19 cellular contexts compared by ENCODE assay signal in genomic region chr4:97370581-97370980, GRCh38.
DNase-seq lines count a peak whose midpoint lies in the region; ATAC-seq and TF ChIP-seq lines count a peak whose summit lies in the region.
"Had no signal": no experiment of that assay in that cellular context is flagged by ENCODE, and none has a peak within 500 bp of the region (broad histone marks: within the 10 kb centered on the region; RNA-seq: fewer than 3 reads in every experiment).

No MANE protein-coding gene starts in this region.

- WGBS in mammary epithelial cell (ENCODE audit: low coverage, missing lambda C conversion rate) = 26% methylated on average over 3 of the region's 3 CpGs
- WGBS in endodermal cell (ENCODE audit: insufficient coverage in 1 of 2, insufficient read length in 1 of 2), 2 experiments = 89% methylated on average over 3 of the region's 3 CpGs; no CpG with 5 or more reads in 1 of the 2 experiments
- WGBS in ovary, 3 donors = 36 to 50% (median 43%) methylated on average over 3 of the region's 3 CpGs

- no peak overlapping the region for H2AFZ ChIP-seq in mammary epithelial cell (ENCODE audit: low read depth, low read length)
- H2AFZ ChIP-seq: GM23338 had no signal

- CTCF ChIA-PET in MCF 10A (lab: Yijun Ruan, JAX) (interaction anchor here (0.5 to 0.6 kb wide), 2 partner anchors 30 to 34 kb away, joined by 3 to 4 read pairs; no protein-coding TSS in a partner anchor), mammary epithelial cell (lab: Charles Lee; ENCODE audit: low non-redundant PET) (no interaction called here)

- TF ChIP-seq EP300 in ovary (IDR thresholded peaks at IDR 0.05) = no peak

- no peak overlapping the region for H3K27ac ChIP-seq in mammary epithelial cell (ENCODE audit: insufficient read depth, low read depth, low read length)
- no peak overlapping the region for H3K27ac ChIP-seq in endodermal cell (ENCODE audit: low read depth, low read length)
- H3K27ac ChIP-seq in ovary = no peak overlapping the region
- H3K27ac ChIP-seq: A549 had no signal

- peak; percentile 19 for DNase-seq in MCF 10A (ENCODE audit: unreplicated experiment)
- DNase-seq in mammary epithelial cell = no peak
- DNase-seq in RKO (ENCODE audit: low spot score) = peak; percentile 42
- DNase-seq in endodermal cell = no peak
- peak; percentile 49 for DNase-seq in renal cortical epithelial cell (ENCODE audit: low read depth)
- no peak for DNase-seq in SHP77 (lab: John Stamatoyannopoulos, UW)
- DNase-seq in ovary = no peak
- DNase-seq: CD4-positive, CD25-positive, alpha-beta regulatory T cell; COR-L47; HCEC 1CT; NCI-H1694 treated with DMSO at 0.1 percent for 48 hours; NCI-H2081 treated with DMSO at 0.1 percent for 48 hours; NCI-H510A; OCI-M1; Right ventricle myocardium superior had no signal

- H3K36me3 Mint-ChIP-seq in MCF 10A (ENCODE audit: insufficient read depth, unreplicated experiment) = no peaks in the 10 kb centered on the region
- peaks cover 16% of the 10 kb centered on the region for H3K36me3 Mint-ChIP-seq in endodermal cell (ENCODE audit: low read depth)
- H3K36me3 Mint-ChIP-seq: CD4-positive, CD25-positive, alpha-beta regulatory T cell; IgD-negative memory B cell had no signal

- no peaks in the 10 kb centered on the region for H4K20me1 ChIP-seq in mammary epithelial cell (ENCODE audit: insufficient read depth, low read length)

- H3K36me3 ChIP-seq in mammary epithelial cell (ENCODE audit: insufficient read depth, low read length) (no peaks in the 10 kb centered on the region), endodermal cell (ENCODE audit: control insufficient read depth, insufficient read depth, low read length) (no peaks in the 10 kb centered on the region), ovary (no peaks in the 10 kb centered on the region)

- H3K27me3 Mint-ChIP-seq in MCF 10A (ENCODE audit: insufficient read depth, unreplicated experiment) = no peaks in the 10 kb centered on the region
- no peaks in the 10 kb centered on the region for H3K27me3 Mint-ChIP-seq in endodermal cell (ENCODE audit: insufficient read depth)
- H3K27me3 Mint-ChIP-seq: CD4-positive, CD25-positive, alpha-beta regulatory T cell; IgD-negative memory B cell had no signal

- dilution Hi-C loops in mammary epithelial cell (cut with HindIII; ENCODE audit: low sequenced_read_pairs) = no loop called here

- H3K9ac ChIP-seq in mammary epithelial cell (ENCODE audit: insufficient read depth, low read length) (no peak overlapping the region), endodermal cell (ENCODE audit: extremely low read depth, low read length, poor library complexity, severe bottlenecking) (no peak overlapping the region)

- no peak overlapping the region for H3K4me3 Mint-ChIP-seq in MCF 10A (ENCODE audit: unreplicated experiment)
- H3K4me3 Mint-ChIP-seq in endodermal cell = no peak overlapping the region
- H3K4me3 Mint-ChIP-seq: CD4-positive, CD25-positive, alpha-beta regulatory T cell; GM23338; IgD-negative memory B cell had no signal

- H3K4me1 ChIP-seq in mammary epithelial cell (ENCODE audit: insufficient read depth, low read length) (no peaks in the 10 kb centered on the region), endodermal cell (ENCODE audit: control insufficient read depth, insufficient read depth, low read length) (no peaks in the 10 kb centered on the region), ovary (ENCODE audit: insufficient read depth) (no peaks in the 10 kb centered on the region)
- H3K4me1 ChIP-seq: A549 had no signal

- no peaks in the 10 kb centered on the region for H3K27me3 ChIP-seq in mammary epithelial cell (ENCODE audit: insufficient read depth, low read length)
- H3K27me3 ChIP-seq in endodermal cell (ENCODE audit: control insufficient read depth, insufficient read depth, low read length, poor library complexity, severe bottlenecking) = no peaks in the 10 kb centered on the region
- no peaks in the 10 kb centered on the region for H3K27me3 ChIP-seq in ovary

- intact Hi-C loops in MCF 10A (cut with micrococcal nuclease) (no loop called here), mammary epithelial cell (cut with micrococcal nuclease) (no loop called here), ovary (cut with DNase I) (no loop called here)

- H3K27ac Mint-ChIP-seq in MCF 10A (ENCODE audit: low read depth, unreplicated experiment) = no peak overlapping the region
- H3K27ac Mint-ChIP-seq in endodermal cell = no peak overlapping the region
- H3K27ac Mint-ChIP-seq: CD4-positive, CD25-positive, alpha-beta regulatory T cell; GM23338; IgD-negative memory B cell had no signal

- H3K9me3 ChIP-seq in mammary epithelial cell (replicated peaks; ENCODE audit: insufficient read depth, low read length) = no peaks in the 10 kb centered on the region
- peaks cover 54% of the 10 kb centered on the region for H3K9me3 ChIP-seq in endodermal cell (ENCODE audit: control insufficient read depth, low read length)
- H3K9me3 ChIP-seq in ovary = no peaks in the 10 kb centered on the region
- H3K9me3 ChIP-seq: A549 had no signal

- in situ Hi-C loops in mammary epithelial cell (cut with MboI; ENCODE audit: low sequenced_read_pairs in 2 of 2) = no loop called here

- no peaks in the 10 kb centered on the region for H3K79me2 ChIP-seq in mammary epithelial cell (ENCODE audit: insufficient read depth, low read length)

- TF ChIP-seq CTCF in MCF 10A (IDR thresholded peaks at IDR 0.05; ENCODE audit: unreplicated experiment) (no peak), mammary epithelial cell (conservative IDR thresholded peaks at IDR 0.05 in 1 of 2, IDR thresholded peaks at IDR 0.05 in 1 of 2; ENCODE audit: extremely low read depth in 1 of 2, insufficient read depth in 1 of 2, low read depth in 1 of 2, low read length in 2 of 2) (no peak), endodermal cell (conservative IDR thresholded peaks at IDR 0.05) (no peak), ovary (IDR thresholded peaks at IDR 0.05) (no peak)

- TF ChIP-seq POLR2A in ovary (IDR thresholded peaks at IDR 0.05) = no peak

- H3K4me3 ChIP-seq in mammary epithelial cell (replicated peaks in 1 of 3; ENCODE audit: insufficient read depth in 1 of 3, low read depth in 2 of 3, low read length in 3 of 3) = no peak overlapping the region
- peak overlapping the region; percentile 54 for H3K4me3 ChIP-seq in endodermal cell (ENCODE audit: low read length)
- no peak overlapping the region for H3K4me3 ChIP-seq in ovary
- H3K4me3 ChIP-seq: A549, GM23338 had no signal

- no peak overlapping the region for H3K4me2 ChIP-seq in mammary epithelial cell (ENCODE audit: insufficient read depth, low read depth, low read length)
- H3K4me2 ChIP-seq: A549, GM23338 had no signal

- POLR2A ChIA-PET in MCF 10A (lab: Yijun Ruan, JAX) = no interaction called here

- H3K9me3 Mint-ChIP-seq in MCF 10A (ENCODE audit: unreplicated experiment) = peaks cover 8% of the 10 kb centered on the region
- H3K9me3 Mint-ChIP-seq in endodermal cell = peaks cover 31% of the 10 kb centered on the region

- BruUV-seq in MCF 10A (replicated peaks; lab: Mats Ljungman, UMichigan) (no TSS peak), mammary epithelial cell (replicated peaks; lab: Mats Ljungman, UMichigan) (no TSS peak)

- H3K4me1 Mint-ChIP-seq in MCF 10A (ENCODE audit: insufficient read depth, unreplicated experiment) (peaks cover 8% of the 10 kb centered on the region), endodermal cell (no peaks in the 10 kb centered on the region)
- H3K4me1 Mint-ChIP-seq: CD4-positive, CD25-positive, alpha-beta regulatory T cell; IgD-negative memory B cell had no signal

- no peak for ATAC-seq in HG03520 (IDR thresholded peaks at IDR 0.05; ENCODE audit: unreplicated experiment)
- ATAC-seq: A549, GM23338 had no signal

Comparison
In these comparisons a context has a peak if more than half of its experiments do, and no peak if none do; other contexts are left out.
1. DNase-seq: peak in MCF 10A (single experiment), RKO (single experiment) and renal cortical epithelial cell (single experiment); none in mammary epithelial cell (single experiment), endodermal cell (single experiment), SHP77 (0 of 2) and ovary (0 of 5).